In genomic region chr6:40907198-40907701, GRCh38 we compare ENCODE assay signal across 1 cellular context.
TF ChIP-seq lines count a peak whose summit lies in the region.

No MANE protein-coding gene starts in this region.

TF ChIP-seq in GM23338, 12 proteins besides CTCF, POLR2A, EP300 and RAD21 (continued from another document):
- TF ChIP-seq ZNF462 (CRISPR knock-in tag; IDR thresholded peaks at IDR 0.05) (no peak), POLR2AphosphoS5 (IDR thresholded peaks at IDR 0.05; ENCODE audit: low read depth) (no peak)
TF ChIP-seq in GM23338: peak in this region for 0.
